ENCODE assay signal across 8 cellular contexts in the genomic region with DNA sequence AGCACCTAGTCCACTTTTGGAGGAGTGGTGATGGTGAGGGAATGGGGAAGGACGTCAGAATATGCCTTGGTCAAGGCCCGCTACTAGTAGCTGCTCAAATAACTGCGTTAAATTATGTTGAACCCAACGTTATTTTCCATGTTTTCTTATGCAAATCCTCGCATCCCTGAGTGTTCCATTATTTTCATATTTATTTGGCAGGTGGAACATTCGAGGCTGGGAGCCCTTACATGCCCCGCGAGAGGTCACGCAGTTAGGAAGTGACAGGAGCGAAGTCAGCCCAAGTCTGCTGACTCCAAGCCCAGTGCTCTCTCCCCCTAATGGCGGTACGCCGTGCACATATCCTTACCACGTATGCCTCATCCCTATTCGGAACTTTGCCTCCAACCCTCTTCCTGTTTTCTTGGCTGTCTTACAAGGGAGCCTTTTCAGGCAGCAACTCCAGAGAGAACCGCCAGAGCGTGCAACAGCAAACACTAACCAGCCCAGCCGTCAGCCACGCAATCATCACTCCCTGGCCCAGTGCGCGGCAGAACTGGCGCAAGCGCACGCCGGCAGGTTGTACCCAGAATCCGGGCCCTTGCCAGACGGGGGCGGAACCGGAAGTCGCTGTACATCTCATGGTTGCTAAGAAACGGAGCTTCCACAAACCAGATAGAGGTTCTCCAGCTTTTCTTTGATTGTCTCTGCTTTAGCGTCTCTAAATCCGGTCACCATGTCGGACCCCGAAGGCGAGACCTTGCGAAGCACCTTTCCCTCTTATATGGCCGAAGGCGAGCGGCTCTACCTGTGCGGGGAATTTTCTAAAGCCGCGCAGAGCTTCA. TPM values are rescaled to one million over a fixed set of nuclear protein-coding genes. Genes with fewer than 3 reads are reported as not detected.
A peak's percentile ranks its signal among the peaks of the same experiment; 100 is the strongest.
DNase-seq lines count a peak whose midpoint lies in the region; ATAC-seq, FAIRE-seq and TF ChIP-seq lines count a peak whose summit lies in the region.

Gene ODAD4 (plus strand): TSS at position 609 of the 824 bp plus-strand sequence. CDS start 107 bp downstream, at position 716.

- H3K36me3 ChIP-seq in right atrium auricular region (no peaks in the 10 kb centered on the region), psoas muscle (ENCODE audit: insufficient read depth in 1 of 2, low read depth in 1 of 2) (no peaks in the 10 kb centered on the region)

- peak within 1 kb of the TSS; percentile 83 for H3K27ac ChIP-seq in angular gyrus (ENCODE audit: low read depth, low read length)
- H3K27ac ChIP-seq in right atrium auricular region, result peak within 1 kb of the TSS; percentile 76 to 83
- peak within 1 kb of the TSS; percentile 90 for H3K27ac ChIP-seq in psoas muscle

- H3K4me1 Mint-ChIP-seq in T-helper 1 cell treated with Interleukin-12 subunit alpha and Interleukin-12 subunit beta and Interleukin-4 antibody, amounts not matched to agents 30 μg/mL and 1 μg/mL, for 36 hours (ENCODE audit: low read depth), result peaks cover 34% of the 10 kb centered on the region

- peak; percentile 97 for ATAC-seq in HG02884 (IDR thresholded peaks at IDR 0.05; ENCODE audit: unreplicated experiment)
- peak; percentile 99 for ATAC-seq in psoas muscle

- no peaks in the 10 kb centered on the region for H3K9me3 Mint-ChIP-seq in T-helper 1 cell treated with Interleukin-12 subunit alpha and Interleukin-12 subunit beta and Interleukin-4 antibody, amounts not matched to agents 30 μg/mL and 1 μg/mL, for 36 hours

- intact Hi-C loops in psoas muscle (cut with DNase I), result no loop called here

- peak within 1 kb of the TSS; percentile 99 for H3K27ac Mint-ChIP-seq in T-helper 1 cell treated with Interleukin-12 subunit alpha and Interleukin-12 subunit beta and Interleukin-4 antibody, amounts not matched to agents 30 μg/mL and 1 μg/mL, for 36 hours

- H3K4me3 Mint-ChIP-seq in T-helper 1 cell treated with Interleukin-12 subunit alpha and Interleukin-12 subunit beta and Interleukin-4 antibody, amounts not matched to agents 30 μg/mL and 1 μg/mL, for 36 hours, result peak within 1 kb of the TSS; percentile 99

- H3K9me3 ChIP-seq in right atrium auricular region (no peaks in the 10 kb centered on the region), psoas muscle (no peaks in the 10 kb centered on the region)

- peak; percentile 18 for TF ChIP-seq CTCF in GM13977 (IDR thresholded peaks at IDR 0.05; ENCODE audit: extremely low read depth, insufficient read depth, missing control alignments)
- TF ChIP-seq CTCF in right atrium auricular region (IDR thresholded peaks at IDR 0.05), result peak in 1 of 2 donors; percentile 62
- peak; percentile 49 for TF ChIP-seq CTCF in psoas muscle (IDR thresholded peaks at IDR 0.05)

- DNase-seq in GM13977 (ENCODE audit: low spot score) (peak; percentile 93), NCI-H1694 (lab: John Stamatoyannopoulos, UW) (peak; percentile 95), right atrium auricular region (ENCODE audit: low spot score) (peak; percentile 98), psoas muscle (peak; percentile 99), urothelium cell line (ENCODE audit: low spot score) (peak; percentile 99)

- no peaks in the 10 kb centered on the region for H3K27me3 Mint-ChIP-seq in T-helper 1 cell treated with Interleukin-12 subunit alpha and Interleukin-12 subunit beta and Interleukin-4 antibody, amounts not matched to agents 30 μg/mL and 1 μg/mL, for 36 hours (ENCODE audit: low read depth)

- H3K36me3 Mint-ChIP-seq in T-helper 1 cell treated with Interleukin-12 subunit alpha and Interleukin-12 subunit beta and Interleukin-4 antibody, amounts not matched to agents 30 μg/mL and 1 μg/mL, for 36 hours (ENCODE audit: low read depth), result peaks cover 3% of the 10 kb centered on the region

- WGBS in psoas muscle, 3 donors, result 1 to 2% (median 2%) methylated on average over 43 of the region's 43 CpGs

- peak within 1 kb of the TSS; percentile 42 to 52 for H3K4me3 ChIP-seq in right atrium auricular region
- H3K4me3 ChIP-seq in psoas muscle, result peak within 1 kb of the TSS; percentile 77

- H3K4me1 ChIP-seq in right atrium auricular region, result no peaks in the 10 kb centered on the region
- H3K4me1 ChIP-seq in psoas muscle, result peaks cover 7% of the 10 kb centered on the region

- in situ Hi-C loops in GM13977 (cut with MboI; ENCODE audit: low pct_unique_long_range_greater_than_20kb, low sequenced_read_pairs, unreplicated experiment), result no loop called here

- FAIRE-seq in urothelium cell line (lab: Jason Lieb, UNC), result peak; percentile 69

- H3K27me3 ChIP-seq in right atrium auricular region (no peaks in the 10 kb centered on the region), psoas muscle (ENCODE audit: insufficient read depth in 3 of 3, low read length in 2 of 3) (no peaks in the 10 kb centered on the region)

RNA-seq across cellular contexts. Expression of gene ODAD4, which starts in this region (rescaled TPM):
- total RNA-seq in right atrium auricular region (under 1 TPM; 0.43 to 0.56 TPM), psoas muscle (under 1 TPM in 2 of 4 donors, not detected in 2; 0.17 to 0.32 TPM)
- polyA plus RNA-seq in psoas muscle, result under 1 TPM; 0.31 to 0.99 (median 0.63) TPM

Comparison
In these comparisons a context has a peak if more than half of its experiments do, and no peak if none do; other contexts are left out.
1. Peak in every context shown above with its lines: DNase-seq, ATAC-seq, H3K4me3 ChIP-seq and H3K27ac ChIP-seq.
2. Peak in DNase-seq, H3K4me3 ChIP-seq and H3K27ac ChIP-seq in right atrium auricular region; RNA of the gene not detected or under 1 TPM.
3. Peak in DNase-seq, ATAC-seq, H3K4me3 ChIP-seq and H3K27ac ChIP-seq in psoas muscle; RNA of the gene not detected or under 1 TPM.